ENCODE assay signal across 17 cellular contexts in the genomic region with DNA sequence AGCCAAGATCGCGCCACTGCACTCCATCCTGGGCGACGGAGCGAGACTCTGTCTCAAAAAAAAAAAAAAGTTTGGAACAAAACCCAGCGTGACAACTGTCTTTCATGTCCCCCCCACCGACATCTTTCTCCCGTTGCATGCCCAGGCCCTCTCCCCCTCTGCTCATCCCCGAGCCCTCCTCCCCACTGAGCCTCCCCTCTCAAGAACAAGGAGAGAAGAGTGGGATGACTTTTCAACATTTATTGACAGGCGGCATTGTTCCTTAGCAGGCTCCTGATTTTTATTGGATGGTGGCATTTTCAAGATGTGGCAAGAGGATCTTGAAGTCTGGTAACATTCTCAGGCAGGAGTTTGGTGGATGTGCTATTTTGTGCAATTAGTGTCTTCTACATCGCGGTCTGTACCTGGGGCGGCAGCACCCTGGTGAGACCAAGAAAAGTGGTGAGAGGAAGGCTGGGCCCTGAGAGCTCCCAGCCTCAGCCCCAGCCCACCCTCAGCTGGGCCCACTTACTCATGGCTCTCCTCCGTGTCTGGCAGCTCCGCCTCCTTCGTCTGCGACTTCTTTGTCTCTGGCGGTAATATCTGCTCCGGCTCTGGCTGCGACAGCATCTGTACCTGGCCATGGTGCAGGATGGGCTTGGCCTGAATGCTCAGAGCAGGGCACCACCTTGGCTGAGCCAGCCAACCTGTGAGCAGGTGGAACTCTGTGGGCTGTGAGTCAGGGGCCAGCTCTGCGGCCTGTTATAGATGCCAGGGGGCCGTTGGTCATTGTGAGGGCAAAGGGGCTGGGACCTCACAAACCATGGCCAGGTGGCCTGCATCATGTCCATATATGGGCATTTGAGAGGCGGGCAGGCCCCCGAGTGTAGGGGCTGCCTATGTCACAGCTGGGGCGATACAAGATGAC. TPM values are rescaled to one million over a fixed set of nuclear protein-coding genes. Genes with fewer than 3 reads are reported as not detected.
"Had no signal": no experiment of that assay in that cellular context is flagged by ENCODE, and none has a peak within 500 bp of the region (broad histone marks: within the 10 kb centered on the region; RNA-seq: fewer than 3 reads in every experiment).

A gene with protein sequence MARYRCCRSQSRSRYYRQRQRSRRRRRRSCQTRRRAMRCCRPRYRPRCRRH (minus strand): TSS at position 715 of the 907 bp plus-strand sequence. CDS start 92 bp downstream, at position 623.

- H3K9me3 ChIP-seq: adrenal gland, neutrophil, right atrium auricular region, tibial nerve had no signal

- H3K4me3 ChIP-seq: adrenal gland, coronary artery, heart right ventricle, right atrium auricular region, smooth muscle cell, tibial nerve had no signal

- H3K27me3 ChIP-seq: adrenal gland, neutrophil, right atrium auricular region, tibial nerve had no signal

- H3K4me1 ChIP-seq: adrenal gland, right atrium auricular region, tibial nerve had no signal

- H3K27ac ChIP-seq: adrenal gland, coronary artery, heart right ventricle, neutrophil, right atrium auricular region, tibial nerve had no signal

- H3K36me3 ChIP-seq: adrenal gland, heart right ventricle, neutrophil, right atrium auricular region, tibial nerve had no signal

- DNase-seq: activated CD4-positive, alpha-beta T cell treated with anti-CD3 and anti-CD28 coated beads, Interleukin-2, amount 50 U/mL, for 48 hours; activated CD4-positive, CD25-positive, alpha-beta regulatory T cell treated with anti-CD3 and anti-CD28 coated beads, Interleukin-2, amount 50 U/mL, for 72 hours; activated T-cell treated with anti-CD3 and anti-CD28 coated beads, Interleukin-2, amount 50 U/mL, for 48 hours; adrenal gland; effector CD8-positive, alpha-beta T cell; foreskin melanocyte; heart right ventricle; left ventricle myocardium superior; posterior cingulate gyrus; T-helper 17 cell had no signal

- ATAC-seq: left ventricle myocardium superior, T-helper 17 cell had no signal

- H3K4me3 Mint-ChIP-seq: T-helper 17 cell had no signal

- H3K27ac Mint-ChIP-seq: T-helper 17 cell had no signal

RNA-seq across cellular contexts. Expression of the gene that starts here (rescaled TPM):
- total RNA-seq: adrenal gland, cardiac septum, heart right ventricle, kidney epithelial cell, left ventricle myocardium superior, right atrium auricular region, smooth muscle cell, T-helper 17 cell, tibial nerve had no signal
